8 cellular contexts compared by ENCODE assay signal in genomic region chr20:23782366-23782983, GRCh38. TPM values are rescaled to one million over a fixed set of nuclear protein-coding genes. Genes with fewer than 3 reads are reported as not detected.
DNase-seq lines count a peak whose midpoint lies in the region; ATAC-seq and TF ChIP-seq lines count a peak whose summit lies in the region.

No MANE protein-coding gene starts in this region.

- H3K4me2 ChIP-seq in GM23248 (ENCODE audit: unreplicated experiment) = no peak overlapping the region

- no peaks in the 10 kb centered on the region for H3K9me3 ChIP-seq in GM23248 (ENCODE audit: low read depth)
- H3K9me3 ChIP-seq in tibial artery = no peaks in the 10 kb centered on the region

- H3K4me1 ChIP-seq in GM23248 (ENCODE audit: insufficient read depth) (no peaks in the 10 kb centered on the region), tibial artery (no peaks in the 10 kb centered on the region)

- DNase-seq in NCI-H1694 (lab: John Stamatoyannopoulos, UW) (peak; percentile 40), NCI-H1694 treated with DMSO at 0.1 percent for 48 hours (lab: John Stamatoyannopoulos, UW) (no peak), GM23248 (peak; percentile 49), SK-N-DZ (ENCODE audit: low spot score) (peak; percentile 11), foreskin melanocyte (peak; percentile 10), tibial artery (no peak)
- DNase-seq in stimulated activated naive CD4-positive, alpha-beta T cell treated with Interleukin-2 at 50 U/mL for 16 hours (lab: John Stamatoyannopoulos, UW) = no peak

- intact Hi-C loops in tibial artery (cut with DNase I; ENCODE audit: low total_unique reads) = no loop called here

- H2AFZ ChIP-seq in GM23248 = no peak overlapping the region

- ATAC-seq in GM19035 (IDR thresholded peaks at IDR 0.05; ENCODE audit: unreplicated experiment) = no peak

- no peaks in the 10 kb centered on the region for H3K36me3 ChIP-seq in GM23248 (ENCODE audit: low read depth)
- H3K36me3 ChIP-seq in tibial artery = no peaks in the 10 kb centered on the region

- H3K27me3 ChIP-seq in GM23248 (replicated peaks; ENCODE audit: insufficient read depth) = no peaks in the 10 kb centered on the region
- no peaks in the 10 kb centered on the region for H3K27me3 ChIP-seq in tibial artery

- in situ Hi-C loops in GM23248 (cut with MboI) = no loop called here

- no peaks in the 10 kb centered on the region for H3K79me2 ChIP-seq in GM23248 (ENCODE audit: insufficient read depth)

- no peaks in the 10 kb centered on the region for H3K9me2 ChIP-seq in GM23248 (ENCODE audit: insufficient read depth)

- TF ChIP-seq CTCF in tibial artery (IDR thresholded peaks at IDR 0.05) = peak; percentile 13 to 21

- no peaks in the 10 kb centered on the region for H4K20me1 ChIP-seq in GM23248 (ENCODE audit: insufficient read depth)

- no peak overlapping the region for H3K4me3 ChIP-seq in GM23248
- no peak overlapping the region for H3K4me3 ChIP-seq in tibial artery

- no peak overlapping the region for H3K27ac ChIP-seq in GM23248
- H3K27ac ChIP-seq in tibial artery = no peak overlapping the region

- WGBS in GM23248 (ENCODE audit: low coverage in 1 of 2, low lambda C conversion rate in 2 of 2, missing lambda C conversion rate in 2 of 2), 2 experiments = 53 to 55% methylated on average over 8 of the region's 8 CpGs

- H3K9ac ChIP-seq in GM23248 = no peak overlapping the region

- H3F3A ChIP-seq in GM23248 (ENCODE audit: insufficient read depth) = no peaks in the 10 kb centered on the region

RNA-seq across cellular contexts. Expression of gene CST1, which starts 31.7 kb away (rescaled TPM):
- not detected in 2 replicates for total RNA-seq in GM23248 (2014; rRNA removed; shearing (Covaris generic))
- not detected in 2 replicates for polyA plus RNA-seq in GM23248 (2016; fragmentation: Nextera tagmentation; extraction: Ambion mirVana)
- not detected in 2 replicates for polyA plus RNA-seq in SK-N-DZ (2014; cell fraction: cytosol; rRNA removed)
- not detected in 2 replicates for polyA plus RNA-seq in SK-N-DZ (2014; cell fraction: nucleus; rRNA removed)

RNA-seq across cellular contexts. Expression of gene CST2, which starts 44.1 kb away (rescaled TPM):
- 0.63 and 5.6 TPM in 2 replicates for total RNA-seq in GM23248 (2014; rRNA removed; shearing (Covaris generic))
- 1.5 and 1.6 TPM in 2 replicates for polyA plus RNA-seq in GM23248 (2016; fragmentation: Nextera tagmentation; extraction: Ambion mirVana)
- polyA plus RNA-seq in SK-N-DZ (2014; cell fraction: cytosol; rRNA removed) = not detected in 2 replicates
- polyA plus RNA-seq in SK-N-DZ (2014; cell fraction: nucleus; rRNA removed) = not detected in 2 replicates

Comparison
In these comparisons a context has a peak if more than half of its experiments do, and no peak if none do; other contexts are left out.
1. DNase-seq: peak in NCI-H1694 (single experiment), GM23248 (single experiment), SK-N-DZ (single experiment) and foreskin melanocyte (single experiment); none in NCI-H1694 treated with DMSO at 0.1 percent for 48 hours (single experiment), tibial artery (0 of 2) and stimulated activated naive CD4-positive, alpha-beta T cell treated with Interleukin-2 at 50 U/mL for 16 hours (single experiment).